9 cellular contexts compared by ENCODE assay signal in genomic region chr21:43827015-43827611, GRCh38. TPM values are rescaled to one million over a fixed set of nuclear protein-coding genes. Genes with fewer than 3 reads are reported as not detected.
DNase-seq lines count a peak whose midpoint lies in the region; ATAC-seq and TF ChIP-seq lines count a peak whose summit lies in the region.
"Had no signal": no experiment of that assay in that cellular context is flagged by ENCODE, and none has a peak within 500 bp of the region (broad histone marks: within the 10 kb centered on the region; RNA-seq: fewer than 3 reads in every experiment).

No MANE protein-coding gene starts in this region.

- H3K36me3 Mint-ChIP-seq in natural killer cell treated with Interleukin-12 subunit alpha and Interleukin-12 subunit beta and Interleukin-15 and Interleukin-18, amount 100 ng/mL, for 72 hours, result no peaks in the 10 kb centered on the region
- H3K36me3 Mint-ChIP-seq in effector memory CD8-positive, alpha-beta T cell (ENCODE audit: insufficient read depth), result no peaks in the 10 kb centered on the region
- H3K36me3 Mint-ChIP-seq: activated naive CD8-positive, alpha-beta T cell treated with anti-CD3 and anti-CD28 coated beads for 36 hours had no signal

- intact Hi-C loops in Right ventricle myocardium inferior (cut with DNase I) (no loop called here), heart right ventricle (cut with DNase I) (no loop called here)

- 61 to 68% methylated on average over 18 of the region's 18 CpGs for WGBS in heart right ventricle, 2 donors
- 92% methylated on average over 18 of the region's 18 CpGs for WGBS in thymus

- no peaks in the 10 kb centered on the region for H3K27me3 ChIP-seq in right atrium auricular region
- peaks cover 0 to 42% (median 13%) of the 10 kb centered on the region in 7 donors for H3K27me3 ChIP-seq in heart right ventricle
- no peaks in the 10 kb centered on the region for H3K27me3 ChIP-seq in thymus (ENCODE audit: control insufficient read depth, insufficient read depth)

- H3K4me1 ChIP-seq in right atrium auricular region, result no peaks in the 10 kb centered on the region
- H3K4me1 ChIP-seq in heart right ventricle, result peaks cover 0 to 14% (median 0%) of the 10 kb centered on the region in 9 donors
- H3K4me1 ChIP-seq in thymus (ENCODE audit: control insufficient read depth, insufficient read depth, low read length), result no peaks in the 10 kb centered on the region

- peaks cover 0 to 3% of the 10 kb centered on the region in 2 donors for H3K4me1 Mint-ChIP-seq in natural killer cell treated with Interleukin-12 subunit alpha and Interleukin-12 subunit beta and Interleukin-15 and Interleukin-18, amount 100 ng/mL, for 72 hours (ENCODE audit: low read depth in 2 of 2)
- H3K4me1 Mint-ChIP-seq in effector memory CD8-positive, alpha-beta T cell (ENCODE audit: low read depth in 2 of 2), result peaks cover 0 to 4% of the 10 kb centered on the region in 2 donors

- TF ChIP-seq CTCF in right atrium auricular region (IDR thresholded peaks at IDR 0.05) (no peak), heart right ventricle (IDR thresholded peaks at IDR 0.05) (no peak)

- H3K4me3 ChIP-seq in right atrium auricular region (no peak overlapping the region), heart right ventricle (no peak overlapping the region), thymus (ENCODE audit: low read length) (no peak overlapping the region)

- H3K27me3 Mint-ChIP-seq in natural killer cell treated with Interleukin-12 subunit alpha and Interleukin-12 subunit beta and Interleukin-15 and Interleukin-18, amount 100 ng/mL, for 72 hours, result peaks cover 0 to 8% of the 10 kb centered on the region in 2 donors
- peaks cover 21 to 41% of the 10 kb centered on the region in 2 donors for H3K27me3 Mint-ChIP-seq in effector memory CD8-positive, alpha-beta T cell

- H3K36me3 ChIP-seq in right atrium auricular region, result no peaks in the 10 kb centered on the region
- H3K36me3 ChIP-seq in heart right ventricle, result no peaks in the 10 kb centered on the region
- H3K36me3 ChIP-seq in thymus (ENCODE audit: control insufficient read depth, insufficient read depth), result no peaks in the 10 kb centered on the region

- DNase-seq in Right ventricle myocardium inferior (ENCODE audit: missing footprints), result no peak
- no peak for DNase-seq in right atrium auricular region (ENCODE audit: low spot score)
- no peak for DNase-seq in heart right ventricle
- no peak for DNase-seq in natural killer cell treated with Interleukin-12 subunit alpha and Interleukin-12 subunit beta and Interleukin-15 and Interleukin-18, amount 100 ng/mL, for 72 hours (ENCODE audit: low spot score)
- no peak for DNase-seq in effector memory CD8-positive, alpha-beta T cell
- no peak for DNase-seq in stimulated activated CD4-positive, alpha-beta T cell treated with anti-CD3 and anti-CD28 coated beads, Interleukin-2, amount 100 ng/mL, for 24 hours
- DNase-seq: activated naive CD8-positive, alpha-beta T cell treated with anti-CD3 and anti-CD28 coated beads for 36 hours had no signal

- no peaks in the 10 kb centered on the region for H3K9me3 ChIP-seq in right atrium auricular region
- no peaks in the 10 kb centered on the region for H3K9me3 ChIP-seq in heart right ventricle
- H3K9me3 ChIP-seq in thymus (ENCODE audit: control insufficient read depth), result no peaks in the 10 kb centered on the region

- no peaks in the 10 kb centered on the region for H3K9me3 Mint-ChIP-seq in natural killer cell treated with Interleukin-12 subunit alpha and Interleukin-12 subunit beta and Interleukin-15 and Interleukin-18, amount 100 ng/mL, for 72 hours
- H3K9me3 Mint-ChIP-seq in effector memory CD8-positive, alpha-beta T cell, result no peaks in the 10 kb centered on the region
- H3K9me3 Mint-ChIP-seq: activated naive CD8-positive, alpha-beta T cell treated with anti-CD3 and anti-CD28 coated beads for 36 hours had no signal

- H3K4me3 Mint-ChIP-seq in natural killer cell treated with Interleukin-12 subunit alpha and Interleukin-12 subunit beta and Interleukin-15 and Interleukin-18, amount 100 ng/mL, for 72 hours, result no peak overlapping the region
- no peak overlapping the region for H3K4me3 Mint-ChIP-seq in effector memory CD8-positive, alpha-beta T cell
- H3K4me3 Mint-ChIP-seq: activated naive CD8-positive, alpha-beta T cell treated with anti-CD3 and anti-CD28 coated beads for 36 hours had no signal

- no peak overlapping the region for H3K27ac Mint-ChIP-seq in natural killer cell treated with Interleukin-12 subunit alpha and Interleukin-12 subunit beta and Interleukin-15 and Interleukin-18, amount 100 ng/mL, for 72 hours
- H3K27ac Mint-ChIP-seq in effector memory CD8-positive, alpha-beta T cell, result no peak overlapping the region
- H3K27ac Mint-ChIP-seq: activated naive CD8-positive, alpha-beta T cell treated with anti-CD3 and anti-CD28 coated beads for 36 hours had no signal

- ATAC-seq in Right ventricle myocardium inferior (peak; percentile 26), SK-N-SH treated with all-trans-retinoic acid at 6 μM for 48 hours (peak; percentile 71), heart right ventricle (peak in 7 of 8 donors; percentile 25 to 50 (median 33))
- ATAC-seq in natural killer cell treated with Interleukin-12 subunit alpha and Interleukin-12 subunit beta and Interleukin-15 and Interleukin-18, amount 100 ng/mL, for 72 hours, result no peak
- ATAC-seq in effector memory CD8-positive, alpha-beta T cell (replicated peaks), result no peak

- H3K27ac ChIP-seq in right atrium auricular region (no peak overlapping the region), heart right ventricle (no peak overlapping the region), thymus (ENCODE audit: low read depth) (peak overlapping the region; percentile 15)

TF ChIP-seq in SK-N-SH treated with all-trans-retinoic acid at 6 μM for 48 hours, 23 proteins besides CTCF, POLR2A, EP300 and RAD21:
- no peak for TF ChIP-seq OSR1 (CRISPR knock-in tag; IDR thresholded peaks at IDR 0.05)
- peak; percentile 57; the same call in 1 of the 2 replicates for TF ChIP-seq ZFP3 (CRISPR knock-in tag; IDR thresholded peaks at IDR 0.05)
- TF ChIP-seq BACH2 (CRISPR knock-in tag; IDR thresholded peaks at IDR 0.05; ENCODE audit: borderline replicate concordance), result no peak
- no peak for TF ChIP-seq ZC3H10 (CRISPR knock-in tag; IDR thresholded peaks at IDR 0.05)
- TF ChIP-seq CSDC2 (CRISPR knock-in tag; IDR thresholded peaks at IDR 0.05), result no peak

RNA-seq across cellular contexts. Expression of gene RRP1, which starts 37.7 kb away (rescaled TPM):
- total RNA-seq in Right ventricle myocardium inferior (10.1 TPM), right atrium auricular region (1 to 10 TPM; 5.7 to 10.0 TPM), heart right ventricle (10 to 100 TPM in 3 of 10 donors, 1 to 10 TPM in 7; 6.3 to 13.9 (median 9.3) TPM)
- polyA plus RNA-seq in heart right ventricle (10 to 100 TPM in 1 of 2 donors, 1 to 10 TPM in 1; 7.2 to 10.7 TPM), thymus (16.3 TPM)
- total RNA-seq in natural killer cell treated with Interleukin-12 subunit alpha and Interleukin-12 subunit beta and Interleukin-15 and Interleukin-18, amount 100 ng/mL, for 72 hours, result 10 to 100 TPM; 35.5 to 89.9 TPM

RNA-seq across cellular contexts. Expression of gene AGPAT3, which starts 37.9 kb away (rescaled TPM):
- total RNA-seq in Right ventricle myocardium inferior, result 93.4 TPM
- 10 to 100 TPM; 41.3 to 42.5 TPM for total RNA-seq in right atrium auricular region
- 100 to 1,000 TPM in 1 of 10 donors, 10 to 100 TPM in 9; 54.6 to 110 (median 66.5) TPM for total RNA-seq in heart right ventricle
- polyA plus RNA-seq in heart right ventricle, result 10 to 100 TPM; 19.7 to 20.7 TPM
- 16.2 TPM for polyA plus RNA-seq in thymus
- total RNA-seq in natural killer cell treated with Interleukin-12 subunit alpha and Interleukin-12 subunit beta and Interleukin-15 and Interleukin-18, amount 100 ng/mL, for 72 hours, result 100 to 1,000 TPM in 1 of 2 donors, 10 to 100 TPM in 1; 66.8 to 115 TPM

RNA-seq across cellular contexts. Expression of gene CSTB, which starts 51.0 kb away (rescaled TPM):
- total RNA-seq in Right ventricle myocardium inferior (44.1 TPM), right atrium auricular region (1 to 10 TPM; 8.3 to 8.4 TPM), heart right ventricle (10 to 100 TPM; 33.0 to 50.2 (median 39.2) TPM)
- polyA plus RNA-seq in heart right ventricle (10 to 100 TPM; 44.4 to 61.2 TPM), thymus (198 TPM)
- 10 to 100 TPM; 15.3 to 15.4 TPM for total RNA-seq in natural killer cell treated with Interleukin-12 subunit alpha and Interleukin-12 subunit beta and Interleukin-15 and Interleukin-18, amount 100 ng/mL, for 72 hours

Comparison
In these comparisons a context has a peak if more than half of its experiments do, and no peak if none do; other contexts are left out.
1. ATAC-seq: peak in Right ventricle myocardium inferior (single experiment), SK-N-SH treated with all-trans-retinoic acid at 6 μM for 48 hours (single experiment) and heart right ventricle (7 of 8); none in natural killer cell treated with Interleukin-12 subunit alpha and Interleukin-12 subunit beta and Interleukin-15 and Interleukin-18, amount 100 ng/mL, for 72 hours (0 of 2) and effector memory CD8-positive, alpha-beta T cell (single experiment).